17 cellular contexts compared by ENCODE assay signal in genomic region chr14:79426103-79426755, GRCh38.
DNase-seq lines count a peak whose midpoint lies in the region; ATAC-seq and TF ChIP-seq lines count a peak whose summit lies in the region.
"Had no signal": no experiment of that assay in that cellular context is flagged by ENCODE, and none has a peak within 500 bp of the region (broad histone marks: within the 10 kb centered on the region; RNA-seq: fewer than 3 reads in every experiment).

No MANE protein-coding gene starts in this region.

- peaks cover 0 to 32% (median 3%) of the 10 kb centered on the region in 4 donors for H3K4me1 ChIP-seq in right lobe of liver

- ATAC-seq in right lobe of liver, result peak; percentile 81 to 93 (median 90)
- ATAC-seq in GM21825 (IDR thresholded peaks at IDR 0.05; ENCODE audit: unreplicated experiment), result no peak
- ATAC-seq in HG03039 (IDR thresholded peaks at IDR 0.05; ENCODE audit: unreplicated experiment), result no peak
- ATAC-seq: Panc1 had no signal

- no peak for TF ChIP-seq POLR2A in right lobe of liver (IDR thresholded peaks at IDR 0.05)

- H3K27ac ChIP-seq in 22Rv1 (peak overlapping the region; percentile 37), right lobe of liver (no peak overlapping the region)

- H3K4me3 ChIP-seq in right lobe of liver, result no peak overlapping the region

- 48% methylated on average over 4 of the region's 4 CpGs for WGBS in right lobe of liver (ENCODE audit: insufficient coverage, low coverage, low lambda C conversion rate, missing lambda C conversion rate)

- no peaks in the 10 kb centered on the region for H3K36me3 ChIP-seq in right lobe of liver

- DNase-seq in DMS153 treated with DMSO at 0.1 percent for 48 hours (lab: John Stamatoyannopoulos, UW; ENCODE audit: unreplicated experiment) (peak; percentile 20), NCI-H69 (lab: John Stamatoyannopoulos, UW) (peak; percentile 88), right lobe of liver (no peak), mucosa of gallbladder (ENCODE audit: low spot score) (no peak), T-helper 1 cell (no peak)
- DNase-seq: C1 segment of cervical spinal cord, DMS53, IMR-90, Karpas-422, MM.1S, NCI-H1105 treated with DMSO at 0.1 percent for 48 hours, NCI-H446 treated with DMSO at 0.1 percent for 48 hours, NCI-H748 treated with DMSO at 0.1 percent for 48 hours had no signal

- no peaks in the 10 kb centered on the region for H3K9me3 ChIP-seq in right lobe of liver

- H3K27me3 ChIP-seq in right lobe of liver, result no peaks in the 10 kb centered on the region

- TF ChIP-seq CTCF in 22Rv1 (IDR thresholded peaks at IDR 0.05), result no peak
- no peak for TF ChIP-seq CTCF in right lobe of liver (IDR thresholded peaks at IDR 0.05)

- intact Hi-C loops in right lobe of liver (cut with DNase I), result no loop called here

Comparison
In these comparisons a context has a peak if more than half of its experiments do, and no peak if none do; other contexts are left out.
1. DNase-seq: peak in DMS153 treated with DMSO at 0.1 percent for 48 hours (single experiment) and NCI-H69 (single experiment); none in right lobe of liver (0 of 3), mucosa of gallbladder (single experiment) and T-helper 1 cell (0 of 5).
2. ATAC-seq: peak in right lobe of liver (4 of 4); none in GM21825 (single experiment) and HG03039 (single experiment).